In the genomic region with DNA sequence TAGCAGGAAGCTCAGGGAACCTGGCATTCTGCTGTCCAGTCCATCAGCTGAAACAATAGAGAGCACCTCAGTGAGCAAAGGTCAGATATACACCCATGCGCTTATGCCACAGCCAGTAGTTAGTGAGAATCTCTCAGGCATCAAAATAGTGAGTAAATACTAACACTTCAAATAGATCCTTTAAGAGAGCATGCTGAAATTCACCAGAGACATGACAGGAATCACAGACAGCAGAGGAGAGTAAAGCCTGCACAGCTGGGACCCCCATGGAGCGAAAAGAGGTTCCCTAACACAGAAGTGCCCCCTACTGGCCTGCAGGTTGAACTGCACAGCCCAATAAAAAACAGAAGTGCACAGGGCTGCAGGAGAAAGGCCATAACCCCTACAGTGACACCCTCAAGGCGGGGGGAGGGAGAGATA, we compare ENCODE assay signal across 9 cellular contexts. TPM values are rescaled to one million over a fixed set of nuclear protein-coding genes. Genes with fewer than 3 reads are reported as not detected.
A peak's percentile ranks its signal among the peaks of the same experiment; 100 is the strongest.
DNase-seq lines count a peak whose midpoint lies in the region; ATAC-seq and TF ChIP-seq lines count a peak whose summit lies in the region.
"Had no signal": no experiment of that assay in that cellular context is flagged by ENCODE, and none has a peak within 500 bp of the region (broad histone marks: within the 10 kb centered on the region; RNA-seq: fewer than 3 reads in every experiment).

No MANE protein-coding gene starts in this region.

- in situ Hi-C loops in astrocyte of the spinal cord (cut with HindIII; ENCODE audit: low sequenced_read_pairs), result no loop called here

- no peaks in the 10 kb centered on the region for H3K36me3 ChIP-seq in mucosa of descending colon (ENCODE audit: low read depth)

- no peaks in the 10 kb centered on the region for H3K4me1 ChIP-seq in mucosa of descending colon (ENCODE audit: low read depth)

- ATAC-seq in mucosa of descending colon (peak; percentile 86), GM18909 (IDR thresholded peaks at IDR 0.05; ENCODE audit: poor library complexity, unreplicated experiment) (no peak)

- H3K4me3 ChIP-seq in NB4 (ENCODE audit: low read depth, low read length) (no peak overlapping the region), astrocyte of the spinal cord (ENCODE audit: low read depth, low read length) (no peak overlapping the region), mucosa of descending colon (no peak overlapping the region)

- TF ChIP-seq POLR2A in NB4 (IDR thresholded peaks at IDR 0.05; ENCODE audit: extremely low read depth, insufficient read length), result no peak

- H3K9me3 ChIP-seq in mucosa of descending colon, result no peaks in the 10 kb centered on the region

- TF ChIP-seq CTCF in NB4 (IDR thresholded peaks at IDR 0.05; ENCODE audit: low read depth, low read length), result peak; percentile 97
- TF ChIP-seq CTCF in astrocyte of the spinal cord (IDR thresholded peaks at IDR 0.05; ENCODE audit: low read depth, low read length), result peak; percentile 77
- peak; percentile 66 for TF ChIP-seq CTCF in mucosa of descending colon (IDR thresholded peaks at IDR 0.05)

- DNase-seq in SKM-1 treated with dmso at 0.1 percent for 144 hours (lab: John Stamatoyannopoulos, UW; ENCODE audit: unreplicated experiment) (peak; percentile 35), SKM-1 (lab: John Stamatoyannopoulos, UW; ENCODE audit: unreplicated experiment) (no peak), NB4 (ENCODE audit: low read depth) (peak; percentile 84), astrocyte of the spinal cord (ENCODE audit: low read depth, low spot score) (no peak), mucosa of descending colon (peak in 2 of 3 donors; percentile 22 to 30), NCI-H2081 treated with DMSO at 0.1 percent for 48 hours (lab: John Stamatoyannopoulos, UW) (no peak), AG20443 (ENCODE audit: low spot score) (no peak)

- intact Hi-C loops in mucosa of descending colon (cut with DNase I, micrococcal nuclease), result no loop called here

RNA-seq across cellular contexts. Expression of gene ANTXRL, which starts 57.6 kb away (rescaled TPM):
- total RNA-seq in mucosa of descending colon, result not detected
- total RNA-seq: pulmonary artery endothelial cell had no signal

Comparison
In these comparisons a context has a peak if more than half of its experiments do, and no peak if none do; other contexts are left out.
1. DNase-seq: peak in SKM-1 treated with dmso at 0.1 percent for 144 hours (single experiment), NB4 (single experiment) and mucosa of descending colon (2 of 3); none in SKM-1 (single experiment), astrocyte of the spinal cord (single experiment), NCI-H2081 treated with DMSO at 0.1 percent for 48 hours (single experiment) and AG20443 (single experiment).
2. Peak in every context shown above with its lines, with median percentiles within 50 percentile points of each other: CTCF ChIP-seq.